27 cellular contexts compared by ENCODE assay signal in the genomic region with DNA sequence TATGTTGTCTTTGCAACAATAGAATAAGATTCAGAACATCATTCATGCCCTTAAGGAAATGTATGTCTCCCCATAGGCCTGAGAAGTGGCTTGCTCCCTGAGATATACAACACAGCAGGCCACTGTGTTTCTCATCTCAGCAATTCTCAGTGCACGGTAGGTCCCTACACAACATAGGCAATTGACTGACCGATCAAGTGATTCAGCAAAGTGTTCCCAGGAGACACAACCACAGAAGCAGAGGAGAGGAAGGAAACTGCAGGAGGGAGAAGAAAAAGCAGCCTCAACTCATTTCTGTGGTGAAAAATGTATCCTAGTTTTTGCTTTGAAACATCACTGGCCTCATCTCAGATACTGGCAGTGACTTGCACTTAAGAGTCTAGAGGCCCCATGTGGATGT.
"Had no signal": no experiment of that assay in that cellular context is flagged by ENCODE, and none has a peak within 500 bp of the region (broad histone marks: within the 10 kb centered on the region; RNA-seq: fewer than 3 reads in every experiment).

No MANE protein-coding gene starts in this region.

- FAIRE-seq: islet of Langerhans, kidney had no signal

- H3K27me3 ChIP-seq: left lung, neural progenitor cell, neutrophil, ovary, stomach, testis, thyroid gland, transverse colon, upper lobe of left lung had no signal

- H3K4me2 ChIP-seq: neural progenitor cell had no signal

- H3K4me1 ChIP-seq: left lung, lower lobe of right lung, neural progenitor cell, stomach, testis, thyroid gland, transverse colon, upper lobe of left lung had no signal

- H3K4me3 ChIP-seq: left lung, lower lobe of right lung, neural progenitor cell, ovary, skin epidermis, stomach, testis, thyroid gland, transverse colon, upper lobe of left lung had no signal

- H3K27ac ChIP-seq: left lung, lower lobe of right lung, neural progenitor cell, neutrophil, ovary, skin epidermis, stomach, testis, thyroid gland, transverse colon, upper lobe of left lung had no signal

- H3K9me3 ChIP-seq: lower lobe of right lung, neutrophil, ovary, testis, thyroid gland, transverse colon, upper lobe of left lung had no signal

- H3K9ac ChIP-seq: neural progenitor cell had no signal

- DNase-seq: hypothalamus; immature natural killer cell; kidney; left colon; left lung; lower lobe of right lung; mammary epithelial cell; mesenchymal stem cell; naive thymus-derived CD8-positive, alpha-beta T cell; occipital lobe; ovary; right cardiac atrium; stimulated activated CD4-positive, alpha-beta T cell treated with anti-CD3 and anti-CD28 coated beads, Interleukin-12 subunit alpha, Interleukin-12 subunit beta, amount 100 ng/mL, for 4 hours; stimulated activated CD4-positive, alpha-beta T cell treated with anti-CD3 and anti-CD28 coated beads, Interleukin-15, amount 100 ng/mL, for 24 hours; stimulated activated CD4-positive, alpha-beta T cell treated with anti-CD3 and anti-CD28 coated beads, Interleukin-2, amount 100 ng/mL, for 24 hours; stimulated activated CD4-positive, alpha-beta T cell treated with anti-CD3 and anti-CD28 coated beads, Interleukin-4, amount 100 ng/mL, for 1 hour; stimulated activated naive B cell treated with anti-CD40 and anti-IgM and Interleukin-4, amounts not matched to agents 10 μg/mL and 1 μg/mL and 100 μg/mL, for 72 hours; stimulated activated naive CD8-positive, alpha-beta T cell treated with anti-CD3 and anti-CD28 coated beads, Interleukin-15, Interleukin-2, amounts not matched to agents 100 U/mL and 50 U/mL, for 24 hours; stomach; testis; thyroid gland; transverse colon; upper lobe of left lung had no signal

- H3K36me3 ChIP-seq: left lung, lower lobe of right lung, neural progenitor cell, neutrophil, ovary, stomach, thyroid gland, transverse colon, upper lobe of left lung had no signal
